ENCODE assay signal across 9 cellular contexts in the genomic region with DNA sequence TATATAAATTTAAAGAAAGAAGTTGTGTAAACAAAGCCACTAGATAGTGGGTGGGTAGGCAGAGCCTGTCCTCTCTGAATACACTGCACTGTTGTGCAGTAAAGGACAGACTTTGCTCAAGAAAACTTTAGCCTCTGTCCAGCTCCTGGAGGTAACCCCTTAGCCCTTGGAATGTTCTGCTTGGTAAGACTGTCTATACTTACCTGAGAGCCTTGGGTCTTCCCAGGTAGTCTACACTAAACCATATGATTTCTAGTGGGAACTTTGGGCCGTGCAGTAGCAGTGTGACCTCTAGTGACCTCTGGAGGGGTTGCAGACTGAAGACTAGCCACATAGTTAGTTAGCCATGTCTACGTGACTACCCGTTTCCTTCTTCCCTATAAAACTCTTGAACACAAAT.
DNase-seq lines count a peak whose midpoint lies in the region; ATAC-seq and TF ChIP-seq lines count a peak whose summit lies in the region.
"Had no signal": no experiment of that assay in that cellular context is flagged by ENCODE, and none has a peak within 500 bp of the region (broad histone marks: within the 10 kb centered on the region; RNA-seq: fewer than 3 reads in every experiment).

No MANE protein-coding gene starts in this region.

- H3K4me1 ChIP-seq in MM.1S (ENCODE audit: low read length) (no peaks in the 10 kb centered on the region), ascending aorta (no peaks in the 10 kb centered on the region)

- no peaks in the 10 kb centered on the region for H3K9me3 Mint-ChIP-seq in endothelial cell (ENCODE audit: unreplicated experiment)
- H3K9me3 Mint-ChIP-seq in CD4-positive, alpha-beta T cell, result peaks cover 10% of the 10 kb centered on the region

- TF ChIP-seq CTCF in C4-2B (conservative IDR thresholded peaks at IDR 0.05) (peak; percentile 44), MM.1S (IDR thresholded peaks at IDR 0.05; ENCODE audit: low read length) (peak; percentile 76), endothelial cell (IDR thresholded peaks at IDR 0.05; ENCODE audit: unreplicated experiment) (peak; percentile 30), ascending aorta (IDR thresholded peaks at IDR 0.05) (no peak)
- TF ChIP-seq CTCF in CD4-positive, alpha-beta T cell (IDR thresholded peaks at IDR 0.05), result no peak

- H3K27me3 Mint-ChIP-seq in endothelial cell (ENCODE audit: unreplicated experiment), result no peaks in the 10 kb centered on the region
- no peaks in the 10 kb centered on the region for H3K27me3 Mint-ChIP-seq in CD4-positive, alpha-beta T cell
- H3K27me3 Mint-ChIP-seq: activated naive CD8-positive, alpha-beta T cell treated with anti-CD3 and anti-CD28 coated beads, Interleukin-2, amount 10 ng/mL, durations not matched to agents 7 days and 5 days had no signal

- CTCF ChIA-PET in CD4-positive, alpha-beta T cell (lab: Charles Lee), result no interaction called here

- no peaks in the 10 kb centered on the region for H3K4me1 Mint-ChIP-seq in endothelial cell (ENCODE audit: unreplicated experiment)
- no peaks in the 10 kb centered on the region for H3K4me1 Mint-ChIP-seq in CD4-positive, alpha-beta T cell (ENCODE audit: low read depth)
- H3K4me1 Mint-ChIP-seq: activated naive CD8-positive, alpha-beta T cell treated with anti-CD3 and anti-CD28 coated beads, Interleukin-2, amount 10 ng/mL, durations not matched to agents 7 days and 5 days had no signal

- intact Hi-C loops in ascending aorta (cut with DNase I), result no loop called here
- intact Hi-C loops in CD4-positive, alpha-beta T cell (cut with DNase I, micrococcal nuclease), result no loop called here

- H3K27ac Mint-ChIP-seq in endothelial cell (ENCODE audit: unreplicated experiment), result no peak overlapping the region
- no peak overlapping the region for H3K27ac Mint-ChIP-seq in CD4-positive, alpha-beta T cell
- H3K27ac Mint-ChIP-seq: activated naive CD8-positive, alpha-beta T cell treated with anti-CD3 and anti-CD28 coated beads, Interleukin-2, amount 10 ng/mL, durations not matched to agents 7 days and 5 days had no signal

- H3K36me3 ChIP-seq in MM.1S (replicated peaks; ENCODE audit: insufficient read depth, low read length), result no peaks in the 10 kb centered on the region
- no peaks in the 10 kb centered on the region for H3K36me3 ChIP-seq in ascending aorta

- no peak overlapping the region for H3K9ac ChIP-seq in MM.1S (ENCODE audit: low read length)

- H4K20me1 ChIP-seq in MM.1S (ENCODE audit: insufficient read depth, low read length), result no peaks in the 10 kb centered on the region

- DNase-seq in MM.1S (peak; percentile 48), endothelial cell (ENCODE audit: low spot score) (peak; percentile 31), ascending aorta (ENCODE audit: low spot score in 2 of 2) (no peak), retina (no peak)
- DNase-seq in CD4-positive, alpha-beta T cell, result no peak
- DNase-seq in stimulated activated naive CD4-positive, alpha-beta T cell treated with Interleukin-2 at 50 U/mL for 16 hours (lab: John Stamatoyannopoulos, UW), result no peak
- DNase-seq: activated naive CD8-positive, alpha-beta T cell treated with anti-CD3 and anti-CD28 coated beads, Interleukin-2, amount 10 ng/mL, durations not matched to agents 7 days and 5 days had no signal

- no peaks in the 10 kb centered on the region for H3F3A ChIP-seq in MM.1S (ENCODE audit: insufficient read depth, low read length)

- H3K9me2 ChIP-seq in MM.1S (replicated peaks; ENCODE audit: insufficient read depth, low read length), result no peaks in the 10 kb centered on the region

- H3K36me3 Mint-ChIP-seq in endothelial cell (ENCODE audit: low read depth, unreplicated experiment), result no peaks in the 10 kb centered on the region
- no peaks in the 10 kb centered on the region for H3K36me3 Mint-ChIP-seq in CD4-positive, alpha-beta T cell (ENCODE audit: low read depth)
- H3K36me3 Mint-ChIP-seq: activated naive CD8-positive, alpha-beta T cell treated with anti-CD3 and anti-CD28 coated beads, Interleukin-2, amount 10 ng/mL, durations not matched to agents 7 days and 5 days had no signal

- H3K27me3 ChIP-seq in MM.1S (replicated peaks; ENCODE audit: insufficient read depth, low read length) (no peaks in the 10 kb centered on the region), ascending aorta (no peaks in the 10 kb centered on the region)
- H3K27me3 ChIP-seq in CD4-positive, alpha-beta T cell (ENCODE audit: control insufficient read depth, insufficient read depth, low read length), result no peaks in the 10 kb centered on the region

- no peak overlapping the region for H2AFZ ChIP-seq in MM.1S (ENCODE audit: low read length)

- H3K4me3 ChIP-seq in MM.1S (ENCODE audit: low read length), result no peak overlapping the region
- no peak overlapping the region for H3K4me3 ChIP-seq in ascending aorta

- H3K27ac ChIP-seq in C4-2B (no peak overlapping the region), MM.1S (ENCODE audit: low read length) (no peak overlapping the region), ascending aorta (no peak overlapping the region)
- no peak overlapping the region for H3K27ac ChIP-seq in CD4-positive, alpha-beta T cell (ENCODE audit: low read depth, low read length)

- H3K4me2 ChIP-seq in MM.1S (ENCODE audit: low read depth, low read length), result no peak overlapping the region

- H3K79me2 ChIP-seq in MM.1S (ENCODE audit: low read length), result no peaks in the 10 kb centered on the region

- ATAC-seq in GM19397 (IDR thresholded peaks at IDR 0.05; ENCODE audit: unreplicated experiment), result peak; percentile 63
- ATAC-seq in CD4-positive, alpha-beta T cell (ENCODE audit: poor library complexity), result no peak

- POLR2A ChIA-PET in CD4-positive, alpha-beta T cell (lab: Charles Lee), result no interaction called here

- no peak overlapping the region for H3K4me3 Mint-ChIP-seq in endothelial cell (ENCODE audit: unreplicated experiment)
- no peak overlapping the region for H3K4me3 Mint-ChIP-seq in CD4-positive, alpha-beta T cell
- H3K4me3 Mint-ChIP-seq: activated naive CD8-positive, alpha-beta T cell treated with anti-CD3 and anti-CD28 coated beads, Interleukin-2, amount 10 ng/mL, durations not matched to agents 7 days and 5 days had no signal

- H3K9me3 ChIP-seq in MM.1S (replicated peaks; ENCODE audit: insufficient read depth, low read length) (no peaks in the 10 kb centered on the region), ascending aorta (peaks cover 0 to 7% of the 10 kb centered on the region in 2 donors)
- no peaks in the 10 kb centered on the region for H3K9me3 ChIP-seq in CD4-positive, alpha-beta T cell (ENCODE audit: control insufficient read depth, low read length)

Comparison
In these comparisons a context has a peak if more than half of its experiments do, and no peak if none do; other contexts are left out.
1. CTCF ChIP-seq: peak in C4-2B (single experiment), MM.1S (single experiment) and endothelial cell (single experiment); none in ascending aorta (0 of 3) and CD4-positive, alpha-beta T cell (single experiment).
2. DNase-seq: peak in MM.1S (single experiment) and endothelial cell (single experiment); none in ascending aorta (0 of 2), retina (single experiment), CD4-positive, alpha-beta T cell (0 of 10) and stimulated activated naive CD4-positive, alpha-beta T cell treated with Interleukin-2 at 50 U/mL for 16 hours (single experiment).